In the genomic region with DNA sequence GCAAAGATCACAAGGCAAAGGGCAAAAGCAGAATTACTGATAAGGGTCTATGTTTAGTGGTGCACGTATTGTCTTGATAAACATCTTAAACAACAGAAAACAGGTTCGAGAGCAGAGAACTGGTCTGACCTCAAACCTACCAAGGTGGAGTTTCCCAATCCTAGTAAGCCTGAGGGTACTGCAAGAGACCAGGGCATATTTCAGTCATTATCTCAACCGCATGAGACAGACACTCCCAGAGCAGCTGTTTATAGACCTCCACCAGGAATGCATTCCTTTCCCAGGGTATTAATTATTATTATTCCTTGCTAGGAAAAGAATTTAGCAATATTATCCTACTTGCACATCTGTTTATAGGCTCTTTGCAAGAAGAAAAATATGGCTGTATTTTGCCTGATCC, we compare ENCODE assay signal across 21 cellular contexts. TPM values are rescaled to one million over a fixed set of nuclear protein-coding genes. Genes with fewer than 3 reads are reported as not detected.
"Had no signal": no experiment of that assay in that cellular context is flagged by ENCODE, and none has a peak within 500 bp of the region (broad histone marks: within the 10 kb centered on the region; RNA-seq: fewer than 3 reads in every experiment).

No MANE protein-coding gene starts in this region.

- ATAC-seq: HepG2, SK-N-SH treated with all-trans-retinoic acid at 6 μM for 48 hours had no signal

- H3K27ac ChIP-seq: KMS-11, RWPE1 had no signal

- FAIRE-seq: HepG2, RCC 7860 had no signal

- H3K9ac ChIP-seq: KMS-11 had no signal

- DNase-seq: IMR-90, Kasumi-1, NCI-H1092, NCI-H1105 treated with DMSO at 0.1 percent for 48 hours, NCI-H1417 treated with DMSO at 0.1 percent for 48 hours, NCI-H146, NCI-H1694 treated with DMSO at 0.1 percent for 48 hours, NCI-H1930, NCI-H2081, NCI-H2107, NCI-H345, NCI-H446 treated with DMSO at 0.1 percent for 48 hours, NCI-H510A treated with DMSO at 0.1 percent for 48 hours, NCI-H526, SHP77 had no signal

- H3K4me2 ChIP-seq: KMS-11 had no signal

RNA-seq across cellular contexts. Expression of a gene that starts 51.5 kb away (rescaled TPM):
- total RNA-seq: HT1080, IMR-90 had no signal
- polyA plus RNA-seq: IMR-90 had no signal
